ENCODE assay signal across 8 cellular contexts in genomic region chr6:45930419-45931059, GRCh38.
DNase-seq lines count a peak whose midpoint lies in the region; ATAC-seq and TF ChIP-seq lines count a peak whose summit lies in the region.

No MANE protein-coding gene starts in this region.

- peak; percentile 79 for DNase-seq in DMS53 (lab: John Stamatoyannopoulos, UW)
- peak; percentile 41 to 53 for DNase-seq in Kasumi-1 (lab: John Stamatoyannopoulos, UW)
- DNase-seq in SK-N-DZ (ENCODE audit: low spot score), result peak; percentile 32
- DNase-seq in activated naive CD4-positive, alpha-beta T cell treated with anti-CD3 and anti-CD28 coated beads for 36 hours, result peak; percentile 72
- DNase-seq in glutamatergic neuron, result peak; percentile 78
- DNase-seq in pons (ENCODE audit: low spot score), result peak; percentile 57
- DNase-seq in uterus, result peak; percentile 44 to 59

- no peak overlapping the region for H3K4me3 Mint-ChIP-seq in activated naive CD4-positive, alpha-beta T cell treated with anti-CD3 and anti-CD28 coated beads for 36 hours
- H3K4me3 Mint-ChIP-seq in glutamatergic neuron (ENCODE audit: unreplicated experiment), result no peak overlapping the region

- no peaks in the 10 kb centered on the region for H3K36me3 ChIP-seq in uterus

- H3K9me3 Mint-ChIP-seq in activated naive CD4-positive, alpha-beta T cell treated with anti-CD3 and anti-CD28 coated beads for 36 hours, result no peaks in the 10 kb centered on the region
- no peaks in the 10 kb centered on the region for H3K9me3 Mint-ChIP-seq in glutamatergic neuron (ENCODE audit: unreplicated experiment)

- peak; percentile 94 for TF ChIP-seq CTCF in glutamatergic neuron (IDR thresholded peaks at IDR 0.05; ENCODE audit: partially characterized antibody, unreplicated experiment)
- peak; percentile 72 to 87 (median 84) for TF ChIP-seq CTCF in uterus (IDR thresholded peaks at IDR 0.05)

- H3K27me3 Mint-ChIP-seq in activated naive CD4-positive, alpha-beta T cell treated with anti-CD3 and anti-CD28 coated beads for 36 hours (ENCODE audit: low read depth), result peaks cover 4% of the 10 kb centered on the region
- peaks cover 2% of the 10 kb centered on the region for H3K27me3 Mint-ChIP-seq in glutamatergic neuron (ENCODE audit: unreplicated experiment)

- H3K27ac Mint-ChIP-seq in activated naive CD4-positive, alpha-beta T cell treated with anti-CD3 and anti-CD28 coated beads for 36 hours, result no peak overlapping the region
- no peak overlapping the region for H3K27ac Mint-ChIP-seq in glutamatergic neuron (ENCODE audit: unreplicated experiment)

- H3K4me1 ChIP-seq in uterus, result no peaks in the 10 kb centered on the region

- no peaks in the 10 kb centered on the region for H3K27me3 ChIP-seq in uterus

- no peaks in the 10 kb centered on the region for H3K9me3 ChIP-seq in uterus

- no peak overlapping the region for H3K27ac ChIP-seq in uterus

- H3K36me3 Mint-ChIP-seq in activated naive CD4-positive, alpha-beta T cell treated with anti-CD3 and anti-CD28 coated beads for 36 hours (ENCODE audit: low read depth), result no peaks in the 10 kb centered on the region
- no peaks in the 10 kb centered on the region for H3K36me3 Mint-ChIP-seq in glutamatergic neuron (ENCODE audit: unreplicated experiment)

- CTCF ChIA-PET in activated naive CD4-positive, alpha-beta T cell treated with anti-CD3 and anti-CD28 coated beads for 36 hours (lab: Charles Lee), result interaction anchor here (0.6 to 2.5 kb wide), 36 partner anchors 8 to 1331 kb away, joined by 3 to 22 read pairs (median 4); no protein-coding TSS in a partner anchor

- intact Hi-C loops in activated naive CD4-positive, alpha-beta T cell treated with anti-CD3 and anti-CD28 coated beads for 36 hours (cut with micrococcal nuclease), result loop anchor here (1.0 to 2.0 kb wide), 4 partner anchors 160 to 696 kb away; partner anchors contain the start of gene ENPP4
- intact Hi-C loops in uterus (cut with DNase I; ENCODE audit: low total_unique reads), result loop anchor here (5.0 kb wide), 1 partner anchor 1468 kb away; no protein-coding TSS in a partner anchor

- no peak for TF ChIP-seq POLR2A in uterus (IDR thresholded peaks at IDR 0.05)

- H3K4me1 Mint-ChIP-seq in activated naive CD4-positive, alpha-beta T cell treated with anti-CD3 and anti-CD28 coated beads for 36 hours (ENCODE audit: low read depth), result no peaks in the 10 kb centered on the region
- peaks cover 7% of the 10 kb centered on the region for H3K4me1 Mint-ChIP-seq in glutamatergic neuron (ENCODE audit: low read depth, unreplicated experiment)

- ATAC-seq in HG02973 (IDR thresholded peaks at IDR 0.05; ENCODE audit: unreplicated experiment), result no peak

- H3K4me3 ChIP-seq in uterus, result no peak overlapping the region
